20 cellular contexts compared by ENCODE assay signal in genomic region chrX:74510401-74510800, GRCh38.
DNase-seq lines count a peak whose midpoint lies in the region; ATAC-seq, FAIRE-seq and TF ChIP-seq lines count a peak whose summit lies in the region.
"Had no signal": no experiment of that assay in that cellular context is flagged by ENCODE, and none has a peak within 500 bp of the region (broad histone marks: within the 10 kb centered on the region; RNA-seq: fewer than 3 reads in every experiment).

No MANE protein-coding gene starts in this region.

- peak; percentile 67 for FAIRE-seq in GM12891 (lab: Jason Lieb, UNC)
- FAIRE-seq: H1, K562 had no signal

- ATAC-seq in GM19452 (IDR thresholded peaks at IDR 0.05; ENCODE audit: unreplicated experiment) (peak; percentile 64), HG02610 (IDR thresholded peaks at IDR 0.05; ENCODE audit: unreplicated experiment) (peak; percentile 49), HG03280 (IDR thresholded peaks at IDR 0.05; ENCODE audit: unreplicated experiment) (peak; percentile 67)
- ATAC-seq: CD8-positive, alpha-beta T cell; K562; left lobe of liver; SK-N-SH treated with all-trans-retinoic acid at 6 μM for 48 hours had no signal

- H3K27ac Mint-ChIP-seq in activated T-cell treated with anti-CD3 and anti-CD28 coated beads, Interleukin-2, amount 50 U/mL, for 24 hours, result no peak overlapping the region
- H3K27ac Mint-ChIP-seq: activated naive CD4-positive, alpha-beta T cell treated with anti-CD3 and anti-CD28 coated beads, Interleukin-2, amount 50 U/mL, for 24 hours; CD8-positive, alpha-beta T cell had no signal

- H3K9me3 ChIP-seq in testis, result no peaks in the 10 kb centered on the region
- H3K9me3 ChIP-seq: breast epithelium had no signal

- H3K4me1 Mint-ChIP-seq in activated T-cell treated with anti-CD3 and anti-CD28 coated beads, Interleukin-2, amount 50 U/mL, for 24 hours (ENCODE audit: low read depth), result no peaks in the 10 kb centered on the region
- H3K4me1 Mint-ChIP-seq: activated naive CD4-positive, alpha-beta T cell treated with anti-CD3 and anti-CD28 coated beads, Interleukin-2, amount 50 U/mL, for 24 hours had no signal

- H3K4me3 ChIP-seq in testis, result no peak overlapping the region
- H3K4me3 ChIP-seq: breast epithelium, K562, PC-9 had no signal

- DNase-seq in GM12891 (ENCODE audit: insufficient read length, low spot score), result no peak
- DNase-seq in testis, result no peak
- no peak for DNase-seq in activated T-cell treated with anti-CD3 and anti-CD28 coated beads, Interleukin-2, amount 50 U/mL, for 24 hours
- no peak for DNase-seq in activated CD4-positive, alpha-beta T cell treated with anti-CD3 and anti-CD28 coated beads, Interleukin-2, amount 50 U/mL, for 1 hour
- no peak for DNase-seq in NOMO-1 treated with dmso at 0.1 percent for 144 hours (lab: John Stamatoyannopoulos, UW; ENCODE audit: unreplicated experiment)
- DNase-seq: CD8-positive, alpha-beta T cell; effector CD8-positive, alpha-beta T cell; NCI-H1105 treated with DMSO at 0.1 percent for 48 hours; PC-9; posterior cingulate gyrus; stimulated activated CD4-positive, alpha-beta T cell treated with anti-CD3 and anti-CD28 coated beads, Interleukin-12 subunit alpha, Interleukin-12 subunit beta, amount 100 ng/mL, for 4 hours had no signal

- no peak overlapping the region for H3K27ac ChIP-seq in testis
- H3K27ac ChIP-seq: breast epithelium, PC-9 had no signal

- intact Hi-C loops in testis (cut with DNase I; ENCODE audit: low total_unique reads), result no loop called here

- no peaks in the 10 kb centered on the region for H3K27me3 ChIP-seq in testis

- no peak for TF ChIP-seq CTCF in testis (IDR thresholded peaks at IDR 0.05)

- TF ChIP-seq POLR2A in GM12891 (IDR thresholded peaks at IDR 0.05; ENCODE audit: low read depth, low read length) (no peak), testis (IDR thresholded peaks at IDR 0.05) (no peak)

- no peak overlapping the region for H3K4me3 Mint-ChIP-seq in activated T-cell treated with anti-CD3 and anti-CD28 coated beads, Interleukin-2, amount 50 U/mL, for 24 hours
- H3K4me3 Mint-ChIP-seq: activated naive CD4-positive, alpha-beta T cell treated with anti-CD3 and anti-CD28 coated beads, Interleukin-2, amount 50 U/mL, for 24 hours; CD8-positive, alpha-beta T cell had no signal

- H3K36me3 Mint-ChIP-seq in activated T-cell treated with anti-CD3 and anti-CD28 coated beads, Interleukin-2, amount 50 U/mL, for 24 hours (ENCODE audit: low read depth), result no peaks in the 10 kb centered on the region
- H3K36me3 Mint-ChIP-seq: activated naive CD4-positive, alpha-beta T cell treated with anti-CD3 and anti-CD28 coated beads, Interleukin-2, amount 50 U/mL, for 24 hours; CD8-positive, alpha-beta T cell had no signal

- no peaks in the 10 kb centered on the region for H3K9me3 Mint-ChIP-seq in activated T-cell treated with anti-CD3 and anti-CD28 coated beads, Interleukin-2, amount 50 U/mL, for 24 hours
- H3K9me3 Mint-ChIP-seq: activated naive CD4-positive, alpha-beta T cell treated with anti-CD3 and anti-CD28 coated beads, Interleukin-2, amount 50 U/mL, for 24 hours; CD8-positive, alpha-beta T cell had no signal

- H3K4me1 ChIP-seq in testis, result no peaks in the 10 kb centered on the region
- H3K4me1 ChIP-seq: breast epithelium had no signal

- peaks cover 47% of the 10 kb centered on the region for H3K27me3 Mint-ChIP-seq in activated T-cell treated with anti-CD3 and anti-CD28 coated beads, Interleukin-2, amount 50 U/mL, for 24 hours
- H3K27me3 Mint-ChIP-seq: activated naive CD4-positive, alpha-beta T cell treated with anti-CD3 and anti-CD28 coated beads, Interleukin-2, amount 50 U/mL, for 24 hours had no signal

- H3K36me3 ChIP-seq in testis (ENCODE audit: low read depth, missing control alignments), result no peaks in the 10 kb centered on the region
- H3K36me3 ChIP-seq: breast epithelium had no signal

TF ChIP-seq in GM12891, 5 proteins besides CTCF, POLR2A, EP300 and RAD21:
- no peak for TF ChIP-seq TAF1 (IDR thresholded peaks at IDR 0.05; ENCODE audit: low read depth, low read length)
- no peak for TF ChIP-seq POLR2AphosphoS5 (IDR thresholded peaks at IDR 0.05; ENCODE audit: low read depth, low read length)
- TF ChIP-seq PAX5 (IDR thresholded peaks at IDR 0.05; ENCODE audit: insufficient read depth, low read length, severe bottlenecking), result no peak
- TF ChIP-seq SPI1 (IDR thresholded peaks at IDR 0.05; ENCODE audit: low read depth, low read length), result no peak
- no peak for TF ChIP-seq POU2F2 (IDR thresholded peaks at IDR 0.05; ENCODE audit: low read depth, low read length)
